Comparison of ENCODE assay signal across 8 cellular contexts in the genomic region with DNA sequence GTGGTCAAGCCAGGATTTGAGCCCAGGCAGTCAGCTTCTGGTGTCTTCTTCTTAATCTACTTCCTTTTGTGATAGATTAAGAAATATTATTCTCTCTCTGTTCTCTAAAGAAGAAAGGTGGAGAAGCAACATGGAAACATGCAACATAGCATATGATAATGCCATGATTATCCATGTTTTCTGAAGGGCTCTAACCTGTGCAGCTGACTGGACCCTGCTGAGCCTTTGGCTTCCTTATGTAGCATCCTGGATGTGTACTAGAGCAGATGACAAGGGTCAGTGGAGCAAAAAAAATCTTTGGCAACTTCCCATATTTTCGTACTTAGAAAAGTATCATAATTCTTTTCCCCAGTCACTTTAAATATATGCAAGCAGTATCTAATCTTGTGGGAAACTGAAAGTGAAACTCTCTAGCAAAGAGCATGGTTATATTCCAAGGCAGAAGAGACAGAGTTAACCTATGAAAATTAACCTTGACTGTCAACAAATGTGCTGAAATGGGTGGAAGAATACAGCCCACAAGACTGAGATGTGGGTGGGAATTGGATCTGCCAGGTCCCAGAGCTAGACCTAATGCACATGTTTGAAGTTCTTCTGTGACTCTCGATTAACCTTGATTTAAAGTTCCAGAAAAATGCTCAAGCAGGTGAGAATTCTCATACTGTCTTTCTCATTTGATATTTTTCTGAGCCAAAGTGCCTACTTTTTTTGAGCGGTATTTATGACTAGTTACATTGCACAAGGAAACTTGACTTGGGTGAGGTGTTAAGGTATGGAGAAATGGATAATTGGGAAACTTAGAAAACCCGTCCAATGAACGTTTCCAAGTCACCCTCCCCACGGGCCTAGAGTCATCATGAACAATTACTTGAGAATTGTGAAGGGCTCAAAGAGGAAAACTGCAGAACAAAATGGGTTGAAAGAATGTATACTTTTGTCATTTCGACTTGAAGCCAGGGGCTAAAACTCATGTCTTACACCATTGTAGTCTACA.
A peak's percentile ranks its signal among the peaks of the same experiment; 100 is the strongest.
DNase-seq lines count a peak whose midpoint lies in the region; ATAC-seq and TF ChIP-seq lines count a peak whose summit lies in the region.

No MANE protein-coding gene starts in this region.

- H3K9me3 ChIP-seq in BLaER1 (no peaks in the 10 kb centered on the region), MM.1S (replicated peaks; ENCODE audit: insufficient read depth, low read length) (no peaks in the 10 kb centered on the region), body of pancreas (no peaks in the 10 kb centered on the region)

- peak; percentile 71 for DNase-seq in MM.1S
- peak; percentile 51 for DNase-seq in fibroblast of the aortic adventitia (ENCODE audit: low read depth)
- DNase-seq in epidermal melanocyte (ENCODE audit: insufficient read length, low spot score): no peak
- DNase-seq in NCI-H2171 treated with DMSO at 0.1 percent for 48 hours (lab: John Stamatoyannopoulos, UW): no peak
- no peak for DNase-seq in body of pancreas
- DNase-seq in activated CD4-positive, alpha-beta T cell treated with anti-CD3 and anti-CD28 coated beads for 48 hours: no peak

- intact Hi-C loops in body of pancreas (cut with DNase I): no loop called here

- H3K79me2 ChIP-seq in MM.1S (ENCODE audit: low read length): no peaks in the 10 kb centered on the region

- H3K4me3 ChIP-seq in BLaER1: no peak overlapping the region
- H3K4me3 ChIP-seq in MM.1S (ENCODE audit: low read length): peak overlapping the region; percentile 10; the same call in 1 of the 2 replicates
- H3K4me3 ChIP-seq in fibroblast of the aortic adventitia (ENCODE audit: low read depth, low read length): peak overlapping the region; percentile 52
- no peak overlapping the region for H3K4me3 ChIP-seq in body of pancreas

- no peaks in the 10 kb centered on the region for H3K9me2 ChIP-seq in MM.1S (replicated peaks; ENCODE audit: insufficient read depth, low read length)

- ATAC-seq in GM19468 (IDR thresholded peaks at IDR 0.05; ENCODE audit: extremely low read depth, unreplicated experiment) (peak; percentile 50), body of pancreas (no peak)

- WGBS in body of pancreas, 2 donors: 77 to 79% methylated on average over 7 of the region's 7 CpGs

- H3K4me2 ChIP-seq in BLaER1 (peak overlapping the region; percentile 52), MM.1S (ENCODE audit: low read depth, low read length) (peak overlapping the region; percentile 42)

- H2AFZ ChIP-seq in MM.1S (ENCODE audit: low read length): peak overlapping the region; percentile 10

- peaks cover 5% of the 10 kb centered on the region; the same call in 1 of the 2 replicates for H3K36me3 ChIP-seq in BLaER1
- no peaks in the 10 kb centered on the region for H3K36me3 ChIP-seq in MM.1S (replicated peaks; ENCODE audit: insufficient read depth, low read length)
- H3K36me3 ChIP-seq in body of pancreas (replicated peaks in 1 of 2; ENCODE audit: insufficient read depth in 1 of 2, low read depth in 2 of 2): no peaks in the 10 kb centered on the region

- TF ChIP-seq CTCF in MM.1S (IDR thresholded peaks at IDR 0.05; ENCODE audit: low read length) (no peak), fibroblast of the aortic adventitia (IDR thresholded peaks at IDR 0.05; ENCODE audit: insufficient read depth, low read length) (no peak), body of pancreas (IDR thresholded peaks at IDR 0.05) (no peak)

- no peaks in the 10 kb centered on the region for H3F3A ChIP-seq in MM.1S (ENCODE audit: insufficient read depth, low read length)

- H4K20me1 ChIP-seq in BLaER1 (no peaks in the 10 kb centered on the region), MM.1S (ENCODE audit: insufficient read depth, low read length) (no peaks in the 10 kb centered on the region)

- TF ChIP-seq POLR2A in body of pancreas (IDR thresholded peaks at IDR 0.05): no peak

- H3K27ac ChIP-seq in BLaER1: no peak overlapping the region
- no peak overlapping the region for H3K27ac ChIP-seq in MM.1S (ENCODE audit: low read length)
- no peak overlapping the region for H3K27ac ChIP-seq in body of pancreas

- peaks cover 26% of the 10 kb centered on the region for H3K4me1 ChIP-seq in BLaER1
- peaks cover 5% of the 10 kb centered on the region for H3K4me1 ChIP-seq in MM.1S (ENCODE audit: low read length)
- peaks cover 8% of the 10 kb centered on the region for H3K4me1 ChIP-seq in body of pancreas

- H3K9ac ChIP-seq in BLaER1: no peak overlapping the region
- no peak overlapping the region for H3K9ac ChIP-seq in MM.1S (ENCODE audit: low read length)

- no peaks in the 10 kb centered on the region for H3K27me3 ChIP-seq in BLaER1
- no peaks in the 10 kb centered on the region for H3K27me3 ChIP-seq in MM.1S (replicated peaks; ENCODE audit: insufficient read depth, low read length)
- no peaks in the 10 kb centered on the region for H3K27me3 ChIP-seq in body of pancreas

Comparison
In these comparisons a context has a peak if more than half of its experiments do, and no peak if none do; other contexts are left out.
1. H3K4me3 ChIP-seq: peak in MM.1S (single experiment) and fibroblast of the aortic adventitia (single experiment); none in BLaER1 (single experiment) and body of pancreas (0 of 2).
2. DNase-seq: peak in MM.1S (single experiment) and fibroblast of the aortic adventitia (single experiment); none in epidermal melanocyte (single experiment), NCI-H2171 treated with DMSO at 0.1 percent for 48 hours (single experiment), body of pancreas (0 of 4) and activated CD4-positive, alpha-beta T cell treated with anti-CD3 and anti-CD28 coated beads for 48 hours (single experiment).